In the genomic region with DNA sequence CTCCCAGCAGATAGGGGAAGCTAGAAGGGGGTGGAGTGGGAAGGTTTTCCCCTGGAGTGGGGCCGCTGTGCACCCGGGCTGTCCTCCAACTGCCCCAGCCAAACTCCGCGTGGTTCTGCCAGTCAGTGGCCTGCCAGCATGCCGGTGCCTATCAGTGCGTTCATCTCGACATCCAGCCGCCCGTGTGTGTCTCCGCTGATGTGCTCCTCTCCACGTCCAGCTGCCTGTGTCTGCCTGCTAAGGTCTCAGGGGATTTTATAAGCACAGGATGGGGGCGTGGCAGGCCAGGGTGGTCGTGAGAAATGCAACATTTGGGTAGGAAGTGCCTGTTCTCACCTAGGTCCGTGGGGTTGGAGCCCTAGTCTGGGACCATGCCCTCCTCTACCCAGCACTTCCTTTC, we compare ENCODE assay signal across 10 cellular contexts. TPM values are rescaled to one million over a fixed set of nuclear protein-coding genes. Genes with fewer than 3 reads are reported as not detected.
DNase-seq lines count a peak whose midpoint lies in the region; ATAC-seq, FAIRE-seq and TF ChIP-seq lines count a peak whose summit lies in the region.
"Not testable (repeated sequence)": the region's sequence is repeated elsewhere in the genome, so short reads cannot be mapped to it uniquely, and the experiment has no call there.
"Had no signal": no experiment of that assay in that cellular context is flagged by ENCODE, and none has a peak within 500 bp of the region (broad histone marks: within the 10 kb centered on the region; RNA-seq: fewer than 3 reads in every experiment).

No MANE protein-coding gene starts in this region.

- 49% methylated on average over 13 of the region's 14 CpGs for WGBS in right cardiac atrium

- not testable (repeated sequence) for H3K4me3 ChIP-seq in right cardiac atrium (ENCODE audit: low read length); upper lobe of right lung

- not testable (repeated sequence) for ATAC-seq in activated B cell treated with CpG ODN at 0.5 μM for 24 hours (ENCODE audit: low read depth); right cardiac atrium; upper lobe of right lung

- peaks cover 15% of the 10 kb centered on the region for H3K27me3 Mint-ChIP-seq in activated B cell treated with CpG ODN at 0.5 μM for 24 hours
- peaks cover 28% of the 10 kb centered on the region for H3K27me3 Mint-ChIP-seq in chondrocyte (ENCODE audit: low read depth)

- not testable (repeated sequence) for H3K27ac ChIP-seq in right cardiac atrium (ENCODE audit: low read length); upper lobe of right lung

- not testable (repeated sequence) for H3K4me1 ChIP-seq in right cardiac atrium (ENCODE audit: control insufficient read depth, insufficient read depth, low read length); upper lobe of right lung

- H3K9me3 Mint-ChIP-seq in activated B cell treated with CpG ODN at 0.5 μM for 24 hours; chondrocyte (ENCODE audit: low read depth): not testable (repeated sequence)

- POLR2A ChIA-PET in activated B cell treated with CpG ODN at 0.5 μM for 24 hours (lab: Charles Lee), result not testable (repeated sequence)

- H3K27ac Mint-ChIP-seq in activated B cell treated with CpG ODN at 0.5 μM for 24 hours; chondrocyte (ENCODE audit: unreplicated experiment): not testable (repeated sequence)

- H3K36me3 Mint-ChIP-seq in activated B cell treated with CpG ODN at 0.5 μM for 24 hours (ENCODE audit: low read depth); chondrocyte (ENCODE audit: low read depth): not testable (repeated sequence)

- not testable (repeated sequence) for H3K27me3 ChIP-seq in right cardiac atrium (ENCODE audit: control insufficient read depth, insufficient read depth); upper lobe of right lung

- TF ChIP-seq CTCF in activated B cell treated with CpG ODN at 0.5 μM for 24 hours (IDR thresholded peaks at IDR 0.05); chondrocyte (IDR thresholded peaks at IDR 0.05); upper lobe of right lung (IDR thresholded peaks at IDR 0.05): not testable (repeated sequence)

- CTCF ChIA-PET in activated B cell treated with CpG ODN at 0.5 μM for 24 hours (lab: Charles Lee), result not testable (repeated sequence)

- not testable (repeated sequence) for H3K4me3 Mint-ChIP-seq in activated B cell treated with CpG ODN at 0.5 μM for 24 hours; chondrocyte (ENCODE audit: unreplicated experiment)

- not testable (repeated sequence) for H3K36me3 ChIP-seq in upper lobe of right lung

- not testable (repeated sequence) for H3K4me1 Mint-ChIP-seq in activated B cell treated with CpG ODN at 0.5 μM for 24 hours; chondrocyte (ENCODE audit: low read depth)

- H3K9me3 ChIP-seq in right cardiac atrium (ENCODE audit: control insufficient read depth, low read length); upper lobe of right lung: not testable (repeated sequence)

- intact Hi-C loops in activated B cell treated with CpG ODN at 0.5 μM for 24 hours (cut with micrococcal nuclease); right cardiac atrium (cut with DNase I); posterior vena cava (cut with DNase I); upper lobe of right lung (cut with DNase I): not testable (repeated sequence)

- DNase-seq in HTR-8/SVneo (ENCODE audit: insufficient read length, low spot score), result not testable (repeated sequence)
- peak; percentile 0 for DNase-seq in activated B cell treated with CpG ODN at 0.5 μM for 24 hours
- DNase-seq in chondrocyte (ENCODE audit: low spot score), result peak; percentile 61
- DNase-seq in right cardiac atrium, result peak; percentile 7 to 30 (median 22)
- DNase-seq in mesenteric fat pad (ENCODE audit: low spot score), result peak; percentile 51
- DNase-seq in posterior vena cava (ENCODE audit: low spot score), result peak; percentile 77
- DNase-seq in upper lobe of right lung, result peak; percentile 43

- FAIRE-seq in HTR-8/SVneo (lab: Jason Lieb, UNC), result peak; percentile 28

RNA-seq across cellular contexts. Expression of gene PRODH, which starts 17.0 kb away (rescaled TPM):
- total RNA-seq in activated B cell treated with CpG ODN at 0.5 μM for 24 hours (not detected in 2 replicates), chondrocyte (3.5 to 5.9 TPM (median 5.6 TPM) in 3 replicates), right cardiac atrium (1 to 10 TPM in 3 of 4 donors, under 1 TPM in 1; 0.75 to 9.7 (median 3.7) TPM), mesenteric fat pad (2.5 TPM), posterior vena cava (1 to 10 TPM in 1 of 2 donors, under 1 TPM in 1; 0.33 to 3.4 TPM), upper lobe of right lung (60.9 TPM)
- polyA plus RNA-seq in right cardiac atrium, result 2.8 TPM
- total RNA-seq: CD4-positive, CD25-positive, alpha-beta regulatory T cell; LHCN-M2; SJSA1 had no signal
- polyA plus RNA-seq: CD4-positive, CD25-positive, alpha-beta regulatory T cell had no signal

RNA-seq across cellular contexts. Expression of gene DGCR6, which starts 47.0 kb away (rescaled TPM):
- total RNA-seq in activated B cell treated with CpG ODN at 0.5 μM for 24 hours (0.20 and 0.35 TPM in 2 replicates), chondrocyte (5.1 to 7.1 TPM (median 5.4 TPM) in 3 replicates), right cardiac atrium (10 to 100 TPM in 1 of 4 donors, 1 to 10 TPM in 3; 2.8 to 11.2 (median 6.2) TPM), mesenteric fat pad (5.3 TPM), posterior vena cava (1 to 10 TPM; 1.0 to 3.5 TPM), upper lobe of right lung (3.1 TPM)
- polyA plus RNA-seq in right cardiac atrium, result 3.6 TPM
